1 cellular context compared by ENCODE assay signal in genomic region chr20:38863024-38863851, GRCh38.
TF ChIP-seq lines count a peak whose summit lies in the region.

No MANE protein-coding gene starts in this region.

TF ChIP-seq in IMR-90, 13 proteins besides CTCF, POLR2A, EP300 and RAD21 (continued from another document):
- TF ChIP-seq CEBPB (IDR thresholded peaks at IDR 0.05; ENCODE audit: low read depth, low read length), result no peak
- TF ChIP-seq MAFK (IDR thresholded peaks at IDR 0.05; ENCODE audit: low read depth, low read length), result no peak
- no peak for TF ChIP-seq CHD1 (IDR thresholded peaks at IDR 0.05; ENCODE audit: low read depth, low read length)
- no peak for TF ChIP-seq ELK1 (IDR thresholded peaks at IDR 0.05; ENCODE audit: borderline replicate concordance, low read depth, low read length)
- no peak for TF ChIP-seq RFX5 (IDR thresholded peaks at IDR 0.05; ENCODE audit: low read depth, low read length)
- no peak for TF ChIP-seq RCOR1 (IDR thresholded peaks at IDR 0.05; ENCODE audit: insufficient replicate concordance, low read length)
- TF ChIP-seq FOS (IDR thresholded peaks at IDR 0.05; ENCODE audit: low read depth, low read length), result no peak
- no peak for TF ChIP-seq SMC3 (IDR thresholded peaks at IDR 0.05; ENCODE audit: low read depth, low read length)
- no peak for TF ChIP-seq MXI1 (IDR thresholded peaks at IDR 0.05; ENCODE audit: borderline replicate concordance, low read depth, low read length)
- TF ChIP-seq BHLHE40 (IDR thresholded peaks at IDR 0.05; ENCODE audit: low read depth, low read length), result no peak
- no peak for TF ChIP-seq MAZ (IDR thresholded peaks at IDR 0.05; ENCODE audit: borderline replicate concordance, low read depth, low read length)
- no peak for TF ChIP-seq NFE2L2 (IDR thresholded peaks at IDR 0.05; ENCODE audit: low read depth, low read length)
